Comparison of ENCODE assay signal across 8 cellular contexts in the genomic region with DNA sequence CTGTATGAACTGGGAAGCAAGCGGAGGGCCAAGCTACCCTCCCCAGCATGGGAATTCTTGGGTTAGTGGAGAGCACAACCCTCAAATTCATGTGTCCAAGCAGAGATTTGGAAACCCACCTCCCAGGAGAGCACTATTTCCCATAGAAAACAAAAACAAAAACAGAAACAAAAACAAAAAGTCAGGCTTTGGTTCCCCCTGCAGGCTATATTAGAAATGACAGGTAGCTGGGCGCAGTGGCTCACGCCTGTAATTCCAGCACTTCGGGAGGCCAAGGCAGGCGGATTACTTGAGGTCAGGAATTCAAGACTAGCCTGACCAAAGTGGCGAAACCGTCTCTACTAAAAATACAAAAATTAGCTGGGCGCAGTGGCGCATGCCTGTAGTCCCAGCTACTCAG.
DNase-seq lines count a peak whose midpoint lies in the region; ATAC-seq and TF ChIP-seq lines count a peak whose summit lies in the region.

No MANE protein-coding gene starts in this region.

- peak overlapping the region; percentile 33; the same call in 1 of the 2 replicates for H3K4me3 ChIP-seq in OCI-LY3 (ENCODE audit: low read length)

- H4K20me1 ChIP-seq in OCI-LY3 (ENCODE audit: insufficient read depth, low read length) = no peaks in the 10 kb centered on the region

- no peaks in the 10 kb centered on the region for H3K9me3 ChIP-seq in OCI-LY3 (ENCODE audit: insufficient read depth, low read length)

- no peak overlapping the region for H3K27ac ChIP-seq in OCI-LY3 (ENCODE audit: low read length)
- peak overlapping the region; percentile 73 for H3K27ac ChIP-seq in cingulate gyrus (ENCODE audit: low read depth, low read length)

- H3K4me1 ChIP-seq in OCI-LY3 (ENCODE audit: low read length) = 0 out of 2 replicates have a peak, but pooled peaks cover 3% of the 10 kb centered on the region

- peak; percentile 45 for DNase-seq in DMS53 (lab: John Stamatoyannopoulos, UW)
- no peak for DNase-seq in DMS53 treated with DMSO at 0.1 percent for 48 hours (lab: John Stamatoyannopoulos, UW; ENCODE audit: unreplicated experiment)
- DNase-seq in midbrain (lab: John Stamatoyannopoulos, UW) = peak; percentile 38
- no peak for DNase-seq in NCI-H187 (lab: John Stamatoyannopoulos, UW)
- no peak for DNase-seq in GM19240 (ENCODE audit: insufficient read length, low spot score)

- TF ChIP-seq CTCF in OCI-LY3 (IDR thresholded peaks at IDR 0.05; ENCODE audit: low read depth, low read length) = peak; percentile 80

- H3K4me2 ChIP-seq in OCI-LY3 (ENCODE audit: low read length) = peak overlapping the region; percentile 42

- peak overlapping the region; percentile 65 for H2AFZ ChIP-seq in OCI-LY3 (ENCODE audit: low read depth, low read length)

- no peaks in the 10 kb centered on the region for H3K79me2 ChIP-seq in OCI-LY3 (ENCODE audit: low read length)

- H3K9ac ChIP-seq in OCI-LY3 (ENCODE audit: low read length) = no peak overlapping the region

- no peaks in the 10 kb centered on the region for H3K36me3 ChIP-seq in OCI-LY3 (replicated peaks; ENCODE audit: low read depth, low read length)

- H3K27me3 ChIP-seq in OCI-LY3 (ENCODE audit: low read depth, low read length) = no peaks in the 10 kb centered on the region

- no peak for ATAC-seq in HG02588 (IDR thresholded peaks at IDR 0.05; ENCODE audit: unreplicated experiment)

Comparison
In these comparisons a context has a peak if more than half of its experiments do, and no peak if none do; other contexts are left out.
1. DNase-seq: peak in DMS53 (single experiment) and midbrain (single experiment); none in DMS53 treated with DMSO at 0.1 percent for 48 hours (single experiment), NCI-H187 (0 of 2) and GM19240 (single experiment).